1 cellular context compared by ENCODE assay signal in genomic region chr20:24950836-24951525, GRCh38.
A peak's percentile ranks its signal among the peaks of the same experiment; 100 is the strongest.
TF ChIP-seq lines count a peak whose summit lies in the region.

No MANE protein-coding gene starts in this region.

TF ChIP-seq in K562, 482 proteins besides CTCF, POLR2A, EP300 and RAD21:
- TF ChIP-seq CBX1 (IDR thresholded peaks at IDR 0.05; ENCODE audit: low read depth): peak; percentile 24; the same call in 1 of the 2 replicates
- TF ChIP-seq RBM25 (IDR thresholded peaks at IDR 0.05; ENCODE audit: low read depth, low read length, severe bottlenecking): peak; percentile 37
- TF ChIP-seq ZKSCAN8 (CRISPR knock-in tag; IDR thresholded peaks at IDR 0.05): no peak
